In genomic region chr4:113356452-113356851, GRCh38 we compare ENCODE assay signal across 15 cellular contexts.
DNase-seq lines count a peak whose midpoint lies in the region; ATAC-seq and TF ChIP-seq lines count a peak whose summit lies in the region.
"Had no signal": no experiment of that assay in that cellular context is flagged by ENCODE, and none has a peak within 500 bp of the region (broad histone marks: within the 10 kb centered on the region; RNA-seq: fewer than 3 reads in every experiment).

No MANE protein-coding gene starts in this region.

- TF ChIP-seq CTCF in HEK293 (tag by site-specific recombination; IDR thresholded peaks at IDR 0.05) (no peak), osteoblast (IDR thresholded peaks at IDR 0.05; ENCODE audit: extremely low read depth, low read depth, low read length) (no peak)

- H3K4me2 ChIP-seq in osteoblast (ENCODE audit: insufficient read depth, low read length): peak overlapping the region; percentile 71

- H3K9me3 ChIP-seq in HEK293 (ENCODE audit: control insufficient read depth, insufficient read depth, low read depth, low read length): no peaks in the 10 kb centered on the region
- H3K9me3 ChIP-seq in osteoblast (ENCODE audit: low read depth, low read length): no peaks in the 10 kb centered on the region
- H3K9me3 ChIP-seq: body of pancreas, colonic mucosa, tibial artery had no signal

- peaks cover 27% of the 10 kb centered on the region for H3K9me3 Mint-ChIP-seq in activated T-cell treated with anti-CD3 and anti-CD28 coated beads, Interleukin-2, amount 50 U/mL, for 24 hours
- H3K9me3 Mint-ChIP-seq in activated T-cell treated with anti-CD3 and anti-CD28 coated beads, Interleukin-2, amount 50 U/mL, for 4 hours: peaks cover 16% of the 10 kb centered on the region
- H3K9me3 Mint-ChIP-seq in activated naive CD4-positive, alpha-beta T cell treated with anti-CD3 and anti-CD28 coated beads, Interleukin-2, amount 50 U/mL, for 72 hours: peaks cover 17 to 46% of the 10 kb centered on the region in 2 donors

- H2AFZ ChIP-seq in osteoblast (ENCODE audit: low read length): no peak overlapping the region

- CTCF ChIA-PET in HEK293 (lab: Yijun Ruan, JAX): interaction anchor here (0.5 kb wide), 1 partner anchor 13 kb away, joined by 3 read pairs; no protein-coding TSS in a partner anchor

- peaks cover 14% of the 10 kb centered on the region for H3K27me3 ChIP-seq in osteoblast (ENCODE audit: insufficient read depth, low read length)
- H3K27me3 ChIP-seq: body of pancreas, colonic mucosa, tibial artery had no signal

- no peak for DNase-seq in activated T-cell treated with anti-CD3 and anti-CD28 coated beads, Interleukin-2, amount 50 U/mL, for 24 hours
- DNase-seq in activated T-cell treated with anti-CD3 and anti-CD28 coated beads, Interleukin-2, amount 50 U/mL, for 4 hours: no peak
- peak in 1 of 2 donors; percentile 4 for DNase-seq in activated naive CD4-positive, alpha-beta T cell treated with anti-CD3 and anti-CD28 coated beads, Interleukin-2, amount 50 U/mL, for 72 hours (ENCODE audit: low spot score in 2 of 2)
- DNase-seq in osteoblast (ENCODE audit: insufficient read length, low spot score, missing footprints) (no peak), retina (no peak), islet precursor cell (no peak)
- DNase-seq: colonic mucosa, kidney glomerular epithelial cell, NCI-H1694 treated with DMSO at 0.1 percent for 48 hours, NCI-H2227 treated with DMSO at 0.1 percent for 48 hours, RPMI8226, tibial artery had no signal

- H3K4me3 ChIP-seq in HEK293 (ENCODE audit: low read depth, low read length) (no peak overlapping the region), osteoblast (ENCODE audit: insufficient read depth, low read length) (no peak overlapping the region)
- H3K4me3 ChIP-seq: body of pancreas, colonic mucosa, tibial artery had no signal

- peaks cover 67% of the 10 kb centered on the region for H3K27me3 Mint-ChIP-seq in activated T-cell treated with anti-CD3 and anti-CD28 coated beads, Interleukin-2, amount 50 U/mL, for 24 hours
- peaks cover 29% of the 10 kb centered on the region for H3K27me3 Mint-ChIP-seq in activated T-cell treated with anti-CD3 and anti-CD28 coated beads, Interleukin-2, amount 50 U/mL, for 4 hours (ENCODE audit: low read depth)

- H3K27ac ChIP-seq in HEK293 (ENCODE audit: extremely low read depth, low read depth, low read length) (no peak overlapping the region), osteoblast (ENCODE audit: low read depth, low read length) (no peak overlapping the region)
- H3K27ac ChIP-seq: body of pancreas, colonic mucosa, tibial artery had no signal

- H3K4me1 Mint-ChIP-seq in activated T-cell treated with anti-CD3 and anti-CD28 coated beads, Interleukin-2, amount 50 U/mL, for 24 hours (ENCODE audit: low read depth): peaks cover 43% of the 10 kb centered on the region
- peaks cover 41% of the 10 kb centered on the region for H3K4me1 Mint-ChIP-seq in activated T-cell treated with anti-CD3 and anti-CD28 coated beads, Interleukin-2, amount 50 U/mL, for 4 hours (ENCODE audit: low read depth)

- H4K20me1 ChIP-seq in osteoblast (ENCODE audit: insufficient read depth, low read length): no peaks in the 10 kb centered on the region

- H3K36me3 ChIP-seq in HEK293 (ENCODE audit: control insufficient read depth in 2 of 2, insufficient read depth in 1 of 2, low read length in 2 of 2) (no peaks in the 10 kb centered on the region), osteoblast (ENCODE audit: insufficient read depth, low read length) (no peaks in the 10 kb centered on the region)
- H3K36me3 ChIP-seq: colonic mucosa had no signal

- H3K36me3 Mint-ChIP-seq in activated T-cell treated with anti-CD3 and anti-CD28 coated beads, Interleukin-2, amount 50 U/mL, for 24 hours (ENCODE audit: low read depth): peaks cover 14% of the 10 kb centered on the region
- H3K36me3 Mint-ChIP-seq in activated T-cell treated with anti-CD3 and anti-CD28 coated beads, Interleukin-2, amount 50 U/mL, for 4 hours (ENCODE audit: insufficient read depth): peaks cover 3% of the 10 kb centered on the region
- peaks cover 38 to 79% of the 10 kb centered on the region in 2 donors for H3K36me3 Mint-ChIP-seq in activated naive CD4-positive, alpha-beta T cell treated with anti-CD3 and anti-CD28 coated beads, Interleukin-2, amount 50 U/mL, for 72 hours

- POLR2A ChIA-PET in HEK293 (lab: Yijun Ruan, JAX): no interaction called here

- H3K4me1 ChIP-seq in HEK293 (ENCODE audit: control insufficient read depth, insufficient read depth, low read length): no peaks in the 10 kb centered on the region
- H3K4me1 ChIP-seq in osteoblast (ENCODE audit: insufficient read depth, low read length): peaks cover 18% of the 10 kb centered on the region
- H3K4me1 ChIP-seq: body of pancreas, colonic mucosa, tibial artery had no signal

- no peaks in the 10 kb centered on the region for H3K79me2 ChIP-seq in osteoblast (ENCODE audit: insufficient read depth, low read length)

- peak overlapping the region; percentile 54 for H3K4me3 Mint-ChIP-seq in activated T-cell treated with anti-CD3 and anti-CD28 coated beads, Interleukin-2, amount 50 U/mL, for 24 hours
- no peak overlapping the region for H3K4me3 Mint-ChIP-seq in activated T-cell treated with anti-CD3 and anti-CD28 coated beads, Interleukin-2, amount 50 U/mL, for 4 hours

- peak overlapping the region; percentile 95 for H3K27ac Mint-ChIP-seq in activated T-cell treated with anti-CD3 and anti-CD28 coated beads, Interleukin-2, amount 50 U/mL, for 24 hours
- peak overlapping the region; percentile 87 to 95 for H3K27ac Mint-ChIP-seq in activated naive CD4-positive, alpha-beta T cell treated with anti-CD3 and anti-CD28 coated beads, Interleukin-2, amount 50 U/mL, for 72 hours

- no peak for ATAC-seq in activated T-cell treated with anti-CD3 and anti-CD28 coated beads, Interleukin-2, amount 50 U/mL, for 4 hours
- ATAC-seq in activated naive CD4-positive, alpha-beta T cell treated with anti-CD3 and anti-CD28 coated beads, Interleukin-2, amount 50 U/mL, for 72 hours: no peak
- no peak for ATAC-seq in GM21423 (IDR thresholded peaks at IDR 0.05; ENCODE audit: unreplicated experiment)

TF ChIP-seq in HEK293, 187 proteins besides CTCF, POLR2A, EP300 and RAD21:
- no peak for TF ChIP-seq ZNF555 (tag by site-specific recombination; conservative IDR thresholded peaks at IDR 0.05)
- TF ChIP-seq ZNF354C (tag by site-specific recombination; IDR thresholded peaks at IDR 0.05; ENCODE audit: borderline replicate concordance, low read depth): no peak
- TF ChIP-seq KLF10 (tag by site-specific recombination; IDR thresholded peaks at IDR 0.05): no peak
- TF ChIP-seq ZNF792 (tag by site-specific recombination; IDR thresholded peaks at IDR 0.05): no peak
- TF ChIP-seq ZNF677 (tag by site-specific recombination; IDR thresholded peaks at IDR 0.05): 0 out of 2 replicates have a peak, but pooled peaks have one; percentile 20
- TF ChIP-seq YY2 (tag by site-specific recombination; IDR thresholded peaks at IDR 0.05): no peak
- no peak for TF ChIP-seq KLF8 (tag by site-specific recombination; IDR thresholded peaks at IDR 0.05)
